8 cellular contexts compared by ENCODE assay signal in genomic region chrX:117517994-117518393, GRCh38.
"Had no signal": no experiment of that assay in that cellular context is flagged by ENCODE, and none has a peak within 500 bp of the region (broad histone marks: within the 10 kb centered on the region; RNA-seq: fewer than 3 reads in every experiment).

No MANE protein-coding gene starts in this region.

- ATAC-seq: GM23338, HCT116 had no signal

- H3K4me1 ChIP-seq: HAP-1 had no signal

- FAIRE-seq: H1, H54 had no signal

- H3K4me3 ChIP-seq: GM23338, HAP-1 had no signal

- DNase-seq: HFFc6, KG1 had no signal

- H3K27ac ChIP-seq: HL-60 had no signal

- H2AFZ ChIP-seq: GM23338 had no signal

- H3K36me3 ChIP-seq: HAP-1 had no signal

- H3K4me2 ChIP-seq: GM23338 had no signal
